In the genomic region with DNA sequence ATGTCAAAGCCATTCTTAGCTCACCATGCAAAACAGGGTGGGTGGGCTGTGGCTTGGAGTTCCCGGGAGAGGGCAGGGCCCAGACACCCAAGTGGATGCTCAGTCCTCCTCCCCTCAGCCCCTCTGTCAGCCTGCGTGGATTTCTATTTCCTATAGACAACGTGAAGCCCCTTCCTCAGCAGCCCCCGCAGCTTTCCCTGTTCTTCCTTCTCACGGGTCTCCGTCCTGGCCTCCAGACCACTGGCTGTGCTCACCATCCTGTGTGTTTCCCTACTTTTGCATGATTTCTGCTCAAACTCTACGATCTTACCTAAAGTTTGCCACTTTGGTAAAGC, we compare ENCODE assay signal across 28 cellular contexts.
"Had no signal": no experiment of that assay in that cellular context is flagged by ENCODE, and none has a peak within 500 bp of the region (broad histone marks: within the 10 kb centered on the region; RNA-seq: fewer than 3 reads in every experiment).

No MANE protein-coding gene starts in this region.

- DNase-seq: hypothalamus; immature natural killer cell; kidney; left colon; left lung; lower lobe of right lung; mammary epithelial cell; mesenchymal stem cell; naive thymus-derived CD8-positive, alpha-beta T cell; nucleus accumbens; right lobe of liver; stimulated activated CD4-positive, alpha-beta T cell treated with anti-CD3 and anti-CD28 coated beads, Interleukin-1b, Interleukin-23, amount 100 ng/mL, for 48 hours; stimulated activated CD4-positive, alpha-beta T cell treated with anti-CD3 and anti-CD28 coated beads, Interleukin-2, amount 100 ng/mL, for 48 hours; stimulated activated CD4-positive, alpha-beta T cell treated with anti-CD3 and anti-CD28 coated beads, Interleukin-4, amount 100 ng/mL, for 4 hours; stimulated activated CD8-positive, alpha-beta memory T cell treated with anti-CD3 and anti-CD28 coated beads, Interleukin-4, amount 100 ng/mL, for 48 hours; stimulated activated naive CD4-positive, alpha-beta T cell treated with Interleukin-2 at 50 U/mL for 16 hours; stimulated activated naive CD8-positive, alpha-beta T cell treated with anti-CD3 and anti-CD28 coated beads, Interleukin-15, amount 100 ng/mL, for 72 hours; substantia nigra; uterus had no signal

- H3K4me2 ChIP-seq: smooth muscle cell had no signal

- H3K27ac Mint-ChIP-seq: immature natural killer cell; naive thymus-derived CD8-positive, alpha-beta T cell; nephron; progenitor cell of endocrine pancreas; stimulated activated memory B cell treated with anti-CD40 and anti-IgM and Interleukin-4, amounts not matched to agents 10 μg/mL and 1 μg/mL and 100 μg/mL, for 72 hours; stimulated activated naive CD8-positive, alpha-beta T cell treated with anti-CD3 and anti-CD28 coated beads, Interleukin-15, amount 100 ng/mL, for 72 hours; type B pancreatic cell had no signal

- H3K27me3 Mint-ChIP-seq: stimulated activated memory B cell treated with anti-CD40 and anti-IgM and Interleukin-4, amounts not matched to agents 10 μg/mL and 1 μg/mL and 100 μg/mL, for 72 hours; stimulated activated naive CD8-positive, alpha-beta T cell treated with anti-CD3 and anti-CD28 coated beads, Interleukin-15, amount 100 ng/mL, for 72 hours had no signal

- H3K9me3 ChIP-seq: left lung, lower lobe of right lung, right atrium auricular region, right lobe of liver, tibial nerve, uterus had no signal

- H3K36me3 Mint-ChIP-seq: immature natural killer cell; naive thymus-derived CD8-positive, alpha-beta T cell; stimulated activated memory B cell treated with anti-CD40 and anti-IgM and Interleukin-4, amounts not matched to agents 10 μg/mL and 1 μg/mL and 100 μg/mL, for 72 hours; type B pancreatic cell had no signal

- H3K36me3 ChIP-seq: left lung, lower lobe of right lung, right atrium auricular region, right lobe of liver, tibial nerve, uterus had no signal

- H3K9me3 Mint-ChIP-seq: immature natural killer cell; naive thymus-derived CD8-positive, alpha-beta T cell; nephron; stimulated activated memory B cell treated with anti-CD40 and anti-IgM and Interleukin-4, amounts not matched to agents 10 μg/mL and 1 μg/mL and 100 μg/mL, for 72 hours; stimulated activated naive CD8-positive, alpha-beta T cell treated with anti-CD3 and anti-CD28 coated beads, Interleukin-15, amount 100 ng/mL, for 72 hours; type B pancreatic cell had no signal

- H3K27me3 ChIP-seq: right atrium auricular region, right lobe of liver, uterus had no signal

- H3K27ac ChIP-seq: left lung, lower lobe of right lung, right atrium auricular region, right lobe of liver, tibial nerve, uterus had no signal

- FAIRE-seq: islet of Langerhans, kidney had no signal

- H3K4me1 ChIP-seq: left lung, lower lobe of right lung, right atrium auricular region, right lobe of liver, tibial nerve, uterus had no signal

- H3K4me3 ChIP-seq: left lung, lower lobe of right lung, right atrium auricular region, right lobe of liver, smooth muscle cell, tibial nerve, uterus had no signal

- H3K4me1 Mint-ChIP-seq: immature natural killer cell; naive thymus-derived CD8-positive, alpha-beta T cell; nephron; neural crest cell; stimulated activated memory B cell treated with anti-CD40 and anti-IgM and Interleukin-4, amounts not matched to agents 10 μg/mL and 1 μg/mL and 100 μg/mL, for 72 hours; stimulated activated naive CD8-positive, alpha-beta T cell treated with anti-CD3 and anti-CD28 coated beads, Interleukin-15, amount 100 ng/mL, for 72 hours had no signal

- H3K4me3 Mint-ChIP-seq: immature natural killer cell; naive thymus-derived CD8-positive, alpha-beta T cell; nephron; neural crest cell; stimulated activated memory B cell treated with anti-CD40 and anti-IgM and Interleukin-4, amounts not matched to agents 10 μg/mL and 1 μg/mL and 100 μg/mL, for 72 hours; stimulated activated naive CD8-positive, alpha-beta T cell treated with anti-CD3 and anti-CD28 coated beads, Interleukin-15, amount 100 ng/mL, for 72 hours; type B pancreatic cell had no signal
